14 cellular contexts compared by ENCODE assay signal in genomic region chr3:124793054-124793740, GRCh38.
A peak's percentile ranks its signal among the peaks of the same experiment; 100 is the strongest.
DNase-seq lines count a peak whose midpoint lies in the region; ATAC-seq, FAIRE-seq and TF ChIP-seq lines count a peak whose summit lies in the region.
"Had no signal": no experiment of that assay in that cellular context is flagged by ENCODE, and none has a peak within 500 bp of the region (broad histone marks: within the 10 kb centered on the region; RNA-seq: fewer than 3 reads in every experiment).

No MANE protein-coding gene starts in this region.

- no peaks in the 10 kb centered on the region for H3K9me3 Mint-ChIP-seq in mesothelial cell of epicardium
- H3K9me3 Mint-ChIP-seq: activated naive CD4-positive, alpha-beta T cell treated with anti-CD3 and anti-CD28 coated beads, Interleukin-2, amount 50 U/mL, for 24 hours had no signal

- peak; percentile 97 for ATAC-seq in esophagus mucosa
- ATAC-seq in psoas muscle: peak in 3 of 4 donors; percentile 25 to 38 (median 30)
- ATAC-seq in HG03108 (IDR thresholded peaks at IDR 0.05; ENCODE audit: unreplicated experiment): no peak

- peak overlapping the region; percentile 43 for H3K27ac ChIP-seq in psoas muscle
- H3K27ac ChIP-seq: ovary had no signal

- TF ChIP-seq CTCF in psoas muscle (IDR thresholded peaks at IDR 0.05) (no peak), mesothelial cell of epicardium (IDR thresholded peaks at IDR 0.05; ENCODE audit: unreplicated experiment) (no peak)

- FAIRE-seq in RCC 7860 (lab: Jason Lieb, UNC): peak; percentile 81

- intact Hi-C loops in psoas muscle (cut with DNase I): no loop called here

- H3K27me3 ChIP-seq in psoas muscle (ENCODE audit: insufficient read depth in 3 of 3, low read length in 2 of 3): peaks cover 0 to 1% (median 0%) of the 10 kb centered on the region in 3 donors
- H3K27me3 ChIP-seq in H7 (ENCODE audit: control insufficient read depth, insufficient read depth, low read length): no peaks in the 10 kb centered on the region
- H3K27me3 ChIP-seq: ovary had no signal

- H3K27me3 Mint-ChIP-seq in mesothelial cell of epicardium (ENCODE audit: low read depth): no peaks in the 10 kb centered on the region
- H3K27me3 Mint-ChIP-seq: activated naive CD4-positive, alpha-beta T cell treated with anti-CD3 and anti-CD28 coated beads, Interleukin-2, amount 50 U/mL, for 24 hours had no signal

- DNase-seq in EL (peak; percentile 29), RCC 7860 (ENCODE audit: low spot score) (peak; percentile 54), psoas muscle (no peak), H7 (no peak), mesothelial cell of epicardium (ENCODE audit: low spot score in 2 of 2, unreplicated experiment in 2 of 2) (no peak)
- DNase-seq in activated CD4-positive, CD25-positive, alpha-beta regulatory T cell treated with anti-CD3 and anti-CD28 coated beads, Interleukin-2, amount 50 U/mL, for 72 hours: no peak
- DNase-seq: GDM1; NCI-H2171; OCI-M1; ovary; stimulated activated CD4-positive, alpha-beta T cell treated with anti-CD3 and anti-CD28 coated beads, Interleukin-1b, Interleukin-23, amount 100 ng/mL, for 48 hours had no signal

- WGBS in psoas muscle, 3 donors: 79 to 83% (median 81%) methylated on average over 6 of the region's 6 CpGs

- H3K9me3 ChIP-seq in psoas muscle: no peaks in the 10 kb centered on the region
- H3K9me3 ChIP-seq: ovary had no signal

- no peak overlapping the region for H3K4me3 ChIP-seq in psoas muscle
- H3K4me3 ChIP-seq in H7 (ENCODE audit: insufficient read depth, low read depth, low read length): no peak overlapping the region
- H3K4me3 ChIP-seq: ovary had no signal

- H3K4me1 ChIP-seq in psoas muscle: peaks cover 13% of the 10 kb centered on the region

- no peak overlapping the region for H3K4me3 Mint-ChIP-seq in mesothelial cell of epicardium
- H3K4me3 Mint-ChIP-seq: activated naive CD4-positive, alpha-beta T cell treated with anti-CD3 and anti-CD28 coated beads, Interleukin-2, amount 50 U/mL, for 24 hours had no signal

- H3K36me3 Mint-ChIP-seq in mesothelial cell of epicardium: peaks cover 7% of the 10 kb centered on the region
- H3K36me3 Mint-ChIP-seq: activated naive CD4-positive, alpha-beta T cell treated with anti-CD3 and anti-CD28 coated beads, Interleukin-2, amount 50 U/mL, for 24 hours had no signal

- H3K4me1 Mint-ChIP-seq in mesothelial cell of epicardium: no peaks in the 10 kb centered on the region
- H3K4me1 Mint-ChIP-seq: activated naive CD4-positive, alpha-beta T cell treated with anti-CD3 and anti-CD28 coated beads, Interleukin-2, amount 50 U/mL, for 24 hours had no signal

- no peak overlapping the region for H3K27ac Mint-ChIP-seq in mesothelial cell of epicardium
- H3K27ac Mint-ChIP-seq: activated naive CD4-positive, alpha-beta T cell treated with anti-CD3 and anti-CD28 coated beads, Interleukin-2, amount 50 U/mL, for 24 hours had no signal

- peaks cover 3 to 25% of the 10 kb centered on the region in 2 donors for H3K36me3 ChIP-seq in psoas muscle (ENCODE audit: insufficient read depth in 1 of 2, low read depth in 1 of 2)
- H3K36me3 ChIP-seq in H7 (replicated peaks; ENCODE audit: control insufficient read depth, insufficient read depth, low read length): peaks cover 45% of the 10 kb centered on the region
- H3K36me3 ChIP-seq: ovary had no signal

Comparison
In these comparisons a context has a peak if more than half of its experiments do, and no peak if none do; other contexts are left out.
1. DNase-seq: peak in EL (single experiment) and RCC 7860 (single experiment); none in psoas muscle (0 of 2), H7 (single experiment), mesothelial cell of epicardium (0 of 2) and activated CD4-positive, CD25-positive, alpha-beta regulatory T cell treated with anti-CD3 and anti-CD28 coated beads, Interleukin-2, amount 50 U/mL, for 72 hours (single experiment).